In genomic region chr6:31739639-31740396, GRCh38 we compare ENCODE assay signal across 1 cellular context.
TF ChIP-seq lines count a peak whose summit lies in the region.

TSS of gene MSH5 (plus strand) at chr6:31740005. CDS start at chr6:31740467, 462 bp downstream.

TF ChIP-seq in K562, 482 proteins besides CTCF, POLR2A, EP300 and RAD21 (continued from another document and continues in another):
- TF ChIP-seq ARID4B (CRISPR knock-in tag; IDR thresholded peaks at IDR 0.05): peak; percentile 99
- peak; percentile 77; the same call in 1 of the 2 replicates for TF ChIP-seq DNMT1 (IDR thresholded peaks at IDR 0.05)
- TF ChIP-seq SAFB2 (IDR thresholded peaks at IDR 0.05; ENCODE audit: borderline replicate concordance, low read depth, low read length, severe bottlenecking): no peak
- no peak for TF ChIP-seq ZNF740 (CRISPR knock-in tag; IDR thresholded peaks at IDR 0.05)
- TF ChIP-seq ZNF740 (tag; IDR thresholded peaks at IDR 0.05): 0 out of 4 replicates have a peak, but pooled peaks of 1 of the 2 experiments have one; percentile 65
- peak; percentile 61 for TF ChIP-seq CC2D1A (IDR thresholded peaks at IDR 0.05)
- TF ChIP-seq ZNF707 (CRISPR knock-in tag; conservative IDR thresholded peaks at IDR 0.05): no peak; the same call in 1 of the 2 replicates
- TF ChIP-seq ELF2 (CRISPR knock-in tag; IDR thresholded peaks at IDR 0.05): no peak
- TF ChIP-seq TARDBP (IDR thresholded peaks at IDR 0.05): no peak
- 0 out of 2 replicates have a peak, but pooled peaks have one; percentile 62 for TF ChIP-seq ZNF75A (CRISPR knock-in tag; IDR thresholded peaks at IDR 0.05)
- peak; percentile 85 for TF ChIP-seq RBM22 (IDR thresholded peaks at IDR 0.05; ENCODE audit: low read depth, low read length, poor library complexity, severe bottlenecking)
- peak; percentile 98 for TF ChIP-seq BHLHE40 (IDR thresholded peaks at IDR 0.05; ENCODE audit: low read length)
- no peak for TF ChIP-seq CSDE1 (IDR thresholded peaks at IDR 0.05)
- TF ChIP-seq NFIC (IDR thresholded peaks at IDR 0.05): no peak
- TF ChIP-seq GABPA (tag; conservative IDR thresholded peaks at IDR 0.05; ENCODE audit: low read depth): no peak
- TF ChIP-seq ZNF274 (IDR thresholded peaks at IDR 0.05; ENCODE audit: borderline replicate concordance, low read depth, low read length): no peak
- TF ChIP-seq CREM (IDR thresholded peaks at IDR 0.05; ENCODE audit: low read depth): no peak
- no peak for TF ChIP-seq ZNF324 (CRISPR knock-in tag; IDR thresholded peaks at IDR 0.05)
- no peak for TF ChIP-seq SIRT6 (IDR thresholded peaks at IDR 0.05; ENCODE audit: low read depth, low read length)
- no peak for TF ChIP-seq POLR2H (tag; IDR thresholded peaks at IDR 0.05; ENCODE audit: low read depth)
- no peak for TF ChIP-seq MIER1 (IDR thresholded peaks at IDR 0.05; ENCODE audit: low read depth)
- TF ChIP-seq KAT2B (IDR thresholded peaks at IDR 0.05; ENCODE audit: low read depth, low read length): no peak
- no peak for TF ChIP-seq ID3 (CRISPR knock-in tag; IDR thresholded peaks at IDR 0.05)
- TF ChIP-seq ID3 (tag; IDR thresholded peaks at IDR 0.05): peak; percentile 95
- no peak for TF ChIP-seq E4F1 (CRISPR knock-in tag; IDR thresholded peaks at IDR 0.05; ENCODE audit: borderline replicate concordance)
- TF ChIP-seq RFX7 (CRISPR knock-in tag; IDR thresholded peaks at IDR 0.05): 0 out of 2 replicates have a peak, but pooled peaks have one; percentile 53
- TF ChIP-seq RBBP5 (IDR thresholded peaks at IDR 0.05; ENCODE audit: borderline replicate concordance, insufficient read depth, low read length, poor library complexity, severe bottlenecking): peak; percentile 93
- peak; percentile 29; the same call in 1 of the 2 replicates for TF ChIP-seq TCF7L2 (IDR thresholded peaks at IDR 0.05; ENCODE audit: low read depth, low read length)
- no peak for TF ChIP-seq PRMT5 (CRISPR knock-in tag; IDR thresholded peaks at IDR 0.05)
- no peak for TF ChIP-seq SMAD2 (IDR thresholded peaks at IDR 0.05; ENCODE audit: low read depth, low read length)
- TF ChIP-seq NCOR1 (IDR thresholded peaks at IDR 0.05): no peak
- no peak for TF ChIP-seq CAMTA2 (CRISPR knock-in tag; conservative IDR thresholded peaks at IDR 0.05)
- TF ChIP-seq ZBTB2 (IDR thresholded peaks at IDR 0.05): peak; percentile 94
- peak; percentile 48; the same call in 1 of the 2 replicates for TF ChIP-seq BCOR (IDR thresholded peaks at IDR 0.05)
- TF ChIP-seq RBM39 (optimal IDR thresholded peaks at IDR 0.05; ENCODE audit: low read depth, low read length): peak; percentile 93
- peak; percentile 18 for TF ChIP-seq CHD4 (IDR thresholded peaks at IDR 0.05; ENCODE audit: insufficient read depth, insufficient replicate concordance, low read depth, low read length, poor library complexity, severe bottlenecking)
- no peak for TF ChIP-seq ZNF511 (CRISPR knock-in tag; IDR thresholded peaks at IDR 0.05)
- TF ChIP-seq KDM5B (IDR thresholded peaks at IDR 0.05; ENCODE audit: insufficient replicate concordance, low read depth, low read length): peak; percentile 50
- no peak for TF ChIP-seq PRDM10 (IDR thresholded peaks at IDR 0.05; ENCODE audit: partially characterized antibody)
- peak; percentile 99 for TF ChIP-seq CXXC5 (CRISPR knock-in tag; IDR thresholded peaks at IDR 0.05)
- peak in 1 of 2 experiments; percentile 95; a peak in 2 of 4 replicates for TF ChIP-seq FOXA3 (CRISPR knock-in tag; conservative IDR thresholded peaks at IDR 0.05 in 1 of 2, IDR thresholded peaks at IDR 0.05 in 1 of 2)
- no peak for TF ChIP-seq ETS1 (conservative IDR thresholded peaks at IDR 0.05; ENCODE audit: control insufficient read depth, low read depth, low read length)
- TF ChIP-seq ZNF766 (CRISPR knock-in tag; conservative IDR thresholded peaks at IDR 0.05): no peak
- 0 out of 2 replicates have a peak, but pooled peaks have one; percentile 68 for TF ChIP-seq ARID3B (CRISPR knock-in tag; IDR thresholded peaks at IDR 0.05; ENCODE audit: borderline replicate concordance)
- no peak for TF ChIP-seq POU5F1 (IDR thresholded peaks at IDR 0.05; ENCODE audit: borderline replicate concordance, low read depth, low read length, partially characterized antibody)
- TF ChIP-seq FOSL1 (tag; conservative IDR thresholded peaks at IDR 0.05): no peak
- no peak for TF ChIP-seq HNRNPH1 (optimal IDR thresholded peaks at IDR 0.05; ENCODE audit: low read depth, low read length)
- TF ChIP-seq RUNX1 (IDR thresholded peaks at IDR 0.05; ENCODE audit: low read depth): no peak
- TF ChIP-seq DMBX1 (CRISPR knock-in tag; IDR thresholded peaks at IDR 0.05; ENCODE audit: borderline replicate concordance): peak; percentile 88
- no peak for TF ChIP-seq TFAP4 (CRISPR knock-in tag; IDR thresholded peaks at IDR 0.05; ENCODE audit: borderline replicate concordance)
- no peak for TF ChIP-seq TAF15 (IDR thresholded peaks at IDR 0.05; ENCODE audit: low read depth, low read length)
